ENCODE assay signal across 8 cellular contexts in the genomic region with DNA sequence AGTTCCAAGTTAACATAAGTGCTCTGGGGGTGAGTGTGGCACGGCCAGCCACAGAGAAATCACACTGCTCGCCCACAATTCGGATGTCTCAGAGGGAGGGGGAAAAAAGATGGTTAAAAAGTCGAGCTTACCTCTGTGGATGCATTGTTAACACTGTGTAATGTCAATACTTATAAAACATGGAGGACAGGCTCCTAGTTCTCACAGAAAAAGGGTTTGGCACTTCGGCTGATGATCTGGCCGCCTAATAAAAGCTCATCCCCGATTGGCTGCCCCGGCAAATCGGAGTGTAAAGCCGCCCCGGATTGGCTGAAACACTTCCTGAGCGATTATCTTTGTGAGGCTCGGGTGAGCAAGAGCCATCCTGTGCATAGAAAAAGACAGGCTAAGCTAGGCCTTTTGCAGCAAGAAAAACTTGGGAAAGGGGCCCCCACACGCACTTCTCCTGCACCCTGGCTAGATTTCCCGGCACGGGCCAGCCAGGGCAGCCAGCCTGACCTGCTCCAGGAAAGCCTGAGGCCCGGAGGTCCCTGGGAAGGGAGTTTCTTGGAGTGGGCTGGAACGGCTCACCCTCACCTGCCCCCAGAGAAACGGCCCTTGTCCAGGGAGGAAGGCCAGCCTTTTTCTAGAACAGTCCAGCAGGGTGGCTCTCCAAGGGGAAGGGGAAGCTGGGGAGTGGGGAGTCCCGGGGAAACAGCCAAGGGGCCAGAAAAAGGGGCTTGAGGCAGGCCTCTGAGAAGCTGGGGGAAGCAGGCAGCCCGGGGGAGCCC. TPM values are rescaled to one million over a fixed set of nuclear protein-coding genes. Genes with fewer than 3 reads are reported as not detected.
DNase-seq lines count a peak whose midpoint lies in the region; ATAC-seq and TF ChIP-seq lines count a peak whose summit lies in the region.

A gene (minus strand): TSS at position 174 of the 770 bp plus-strand sequence. CDS start 29 bp downstream, at position 145.

- TF ChIP-seq CTCF in Caco-2 (IDR thresholded peaks at IDR 0.05; ENCODE audit: insufficient read depth in 1 of 2, low read depth in 1 of 2, low read length in 1 of 2, severe bottlenecking in 1 of 2, unreplicated experiment in 1 of 2) = no peak
- no peak for TF ChIP-seq CTCF in LNCaP clone FGC (IDR thresholded peaks at IDR 0.05; ENCODE audit: control insufficient read depth, extremely low read depth, insufficient read depth)

- ATAC-seq in GM21619 (IDR thresholded peaks at IDR 0.05; ENCODE audit: unreplicated experiment) (peak; percentile 39), esophagus mucosa (peak; percentile 66)
- peak; percentile 83 to 89 for ATAC-seq in activated T-cell treated with anti-CD3 and anti-CD28 coated beads, Interleukin-2, amount 50 U/mL, for 72 hours (replicated peaks in 1 of 2)

- H3K9me3 Mint-ChIP-seq in Caco-2 (ENCODE audit: unreplicated experiment) = no peaks in the 10 kb centered on the region
- no peaks in the 10 kb centered on the region for H3K9me3 Mint-ChIP-seq in activated T-cell treated with anti-CD3 and anti-CD28 coated beads, Interleukin-2, amount 50 U/mL, for 72 hours

- BruUV-seq in Caco-2 (replicated peaks; lab: Mats Ljungman, UMichigan) = no TSS peak

- POLR2A ChIA-PET in Caco-2 (lab: Charles Lee) = interaction anchor here (0.5 to 7.8 kb wide), 34 partner anchors 8 to 1181 kb away, joined by 3 to 140 read pairs (median 7); a partner anchor contains a TSS

- peaks cover 2% of the 10 kb centered on the region; the same call in 1 of the 2 replicates for H3K36me3 ChIP-seq in Caco-2 (ENCODE audit: control insufficient read depth, insufficient read depth, low read length)

- peaks cover 68% of the 10 kb centered on the region for H3K4me1 ChIP-seq in Caco-2

- peak within 1 kb of the TSS; percentile 100 for H3K27ac Mint-ChIP-seq in Caco-2 (ENCODE audit: unreplicated experiment)
- peak within 1 kb of the TSS; percentile 99 for H3K27ac Mint-ChIP-seq in activated T-cell treated with anti-CD3 and anti-CD28 coated beads, Interleukin-2, amount 50 U/mL, for 72 hours

- H3K4me1 Mint-ChIP-seq in Caco-2 (ENCODE audit: low read depth, unreplicated experiment) = peaks cover 73% of the 10 kb centered on the region
- peaks cover 60% of the 10 kb centered on the region for H3K4me1 Mint-ChIP-seq in activated T-cell treated with anti-CD3 and anti-CD28 coated beads, Interleukin-2, amount 50 U/mL, for 72 hours (ENCODE audit: low read depth)

- H3K27me3 ChIP-seq in Caco-2 (replicated peaks; ENCODE audit: control insufficient read depth, insufficient read depth, low read length) = no peaks in the 10 kb centered on the region

- DNase-seq in Caco-2 (peak; percentile 98 to 100), LNCaP clone FGC (ENCODE audit: low read depth) (peak; percentile 92), RPMI8226 (peak; percentile 87), myocyte (ENCODE audit: low read depth) (peak; percentile 98)
- peak; percentile 89 to 97 for DNase-seq in activated T-cell treated with anti-CD3 and anti-CD28 coated beads, Interleukin-2, amount 50 U/mL, for 72 hours
- DNase-seq in stimulated activated CD8-positive, alpha-beta memory T cell treated with anti-CD3 and anti-CD28 coated beads, Interleukin-7, amount 100 ng/mL, for 4 hours (ENCODE audit: low read depth in 2 of 2) = peak; percentile 77 to 93

- peaks cover 59% of the 10 kb centered on the region for H3K36me3 Mint-ChIP-seq in Caco-2 (ENCODE audit: insufficient read depth, unreplicated experiment)
- H3K36me3 Mint-ChIP-seq in activated T-cell treated with anti-CD3 and anti-CD28 coated beads, Interleukin-2, amount 50 U/mL, for 72 hours (ENCODE audit: insufficient read depth in 2 of 2) = peaks cover 1 to 4% of the 10 kb centered on the region in 2 donors

- peak within 1 kb of the TSS; percentile 40 for H3K4me3 ChIP-seq in Caco-2 (ENCODE audit: low read depth, low read length)
- H3K4me3 ChIP-seq in LNCaP clone FGC (ENCODE audit: low read depth, low read length) = peak within 1 kb of the TSS; percentile 53

- no peaks in the 10 kb centered on the region for H3K27me3 Mint-ChIP-seq in Caco-2 (ENCODE audit: insufficient read depth, unreplicated experiment)
- H3K27me3 Mint-ChIP-seq in activated T-cell treated with anti-CD3 and anti-CD28 coated beads, Interleukin-2, amount 50 U/mL, for 72 hours (ENCODE audit: low read depth) = no peaks in the 10 kb centered on the region

- peak within 1 kb of the TSS; percentile 95 for H3K4me3 Mint-ChIP-seq in Caco-2 (ENCODE audit: unreplicated experiment)
- no peak within 1 kb of the TSS for H3K4me3 Mint-ChIP-seq in activated T-cell treated with anti-CD3 and anti-CD28 coated beads, Interleukin-2, amount 50 U/mL, for 72 hours

- H3K9me3 ChIP-seq in Caco-2 = no peaks in the 10 kb centered on the region

- CTCF ChIA-PET in Caco-2 (lab: Charles Lee) = interaction anchor here (0.5 to 10.2 kb wide), 22 partner anchors 10 to 1394 kb away, joined by 3 to 306 read pairs (median 5); a partner anchor contains a TSS

- intact Hi-C loops in Caco-2 (cut with micrococcal nuclease; ENCODE audit: unreplicated experiment) = loop anchor here (1.0 kb wide), 2 partner anchors 15 to 83 kb away; no protein-coding TSS in a partner anchor

RNA-seq across cellular contexts. Expression of the gene that starts here (rescaled TPM):
- total RNA-seq in Caco-2 (2022) (180 and 194 TPM in 2 replicates), esophagus mucosa (27.4 TPM), myocyte (28.2 and 29.1 TPM in 2 replicates)
- total RNA-seq in activated T-cell treated with anti-CD3 and anti-CD28 coated beads, Interleukin-2, amount 50 U/mL, for 72 hours = 10 to 100 TPM; 34.3 to 40.1 TPM
- 19.4 TPM for polyA plus RNA-seq in myocyte (2012)

Comparison
In these comparisons a context has a peak if more than half of its experiments do, and no peak if none do; other contexts are left out.
1. Peak in every context shown above with its lines: DNase-seq, ATAC-seq and H3K4me3 ChIP-seq.